In genomic region chr6:41462980-41463930, GRCh38 we compare ENCODE assay signal across 8 cellular contexts.
A peak's percentile ranks its signal among the peaks of the same experiment; 100 is the strongest.
DNase-seq lines count a peak whose midpoint lies in the region; TF ChIP-seq lines count a peak whose summit lies in the region.

No MANE protein-coding gene starts in this region.

- no peak overlapping the region for H3K4ac ChIP-seq in mesenchymal stem cell (ENCODE audit: low read depth in 1 of 2, low read length in 2 of 2)

- TF ChIP-seq CTCF in GM13976 (IDR thresholded peaks at IDR 0.05; ENCODE audit: borderline replicate concordance, control extremely low read depth, extremely low read depth, insufficient read depth, missing control alignments), result peak; percentile 79

- H3K27me3 ChIP-seq in mesenchymal stem cell (ENCODE audit: control insufficient read depth in 1 of 2, insufficient read depth in 1 of 2, low read length in 2 of 2), result peaks cover 40 to 73% of the 10 kb centered on the region in 2 experiments

- no peak overlapping the region for H3K23ac ChIP-seq in mesenchymal stem cell (ENCODE audit: low read length in 2 of 2)

- no peak overlapping the region for H2AK5ac ChIP-seq in mesenchymal stem cell (ENCODE audit: low read length, severe bottlenecking)

- no peak overlapping the region for H2BK5ac ChIP-seq in mesenchymal stem cell (ENCODE audit: low read depth, low read length, poor library complexity, severe bottlenecking)

- H2BK12ac ChIP-seq in mesenchymal stem cell (ENCODE audit: low read length in 2 of 2), result no peak overlapping the region

- no peak overlapping the region for H2BK120ac ChIP-seq in mesenchymal stem cell (ENCODE audit: low read depth, low read length)

- in situ Hi-C loops in ACHN (cut with HindIII; ENCODE audit: low pct_ligation_motif_present, low pct_unique_long_range_greater_than_20kb, low sequenced_read_pairs) (no loop called here), GM13976 (cut with MboI; ENCODE audit: low sequenced_read_pairs, unreplicated experiment) (loop anchor here (5.0 kb wide), 1 partner anchor 129 kb away; no protein-coding TSS in a partner anchor)

- no peak overlapping the region for H3K4me3 ChIP-seq in mesenchymal stem cell (ENCODE audit: insufficient read depth in 1 of 2, low read depth in 1 of 2, low read length in 2 of 2)

- H3K79me1 ChIP-seq in mesenchymal stem cell (replicated peaks; ENCODE audit: low read length, poor library complexity, severe bottlenecking), result no peaks in the 10 kb centered on the region

- H3K36me3 ChIP-seq in mesenchymal stem cell (ENCODE audit: control insufficient read depth in 1 of 2, insufficient read depth in 2 of 2, low read depth in 1 of 2, low read length in 2 of 2), result no peaks in the 10 kb centered on the region

- DNase-seq in ACHN, result peak; percentile 49
- peak; percentile 81 for DNase-seq in GM13976 (ENCODE audit: low spot score)
- DNase-seq in NCI-H82 (lab: John Stamatoyannopoulos, UW), result peak; percentile 80
- peak; percentile 85 for DNase-seq in dermis blood vessel endothelial cell
- DNase-seq in mesenchymal stem cell, result peak; percentile 72
- DNase-seq in NCI-H510A (lab: John Stamatoyannopoulos, UW), result no peak
- DNase-seq in NCI-H2107 (lab: John Stamatoyannopoulos, UW), result no peak
- DNase-seq in GF-D8 (lab: John Stamatoyannopoulos, UW), result no peak

- no peak overlapping the region for H4K91ac ChIP-seq in mesenchymal stem cell (ENCODE audit: low read length)

- H3K9ac ChIP-seq in mesenchymal stem cell (ENCODE audit: low read length), result no peak overlapping the region

- H3K27ac ChIP-seq in mesenchymal stem cell (ENCODE audit: low read length, poor library complexity, severe bottlenecking), result no peak overlapping the region

- WGBS in mesenchymal stem cell, result 60% methylated on average over 13 of the region's 13 CpGs

- no peaks in the 10 kb centered on the region for H3K9me3 ChIP-seq in mesenchymal stem cell (ENCODE audit: control insufficient read depth, low read length)

- H2BK15ac ChIP-seq in mesenchymal stem cell (ENCODE audit: low read depth, poor library complexity, severe bottlenecking), result no peak overlapping the region

- no peak overlapping the region for H3K4me2 ChIP-seq in mesenchymal stem cell (ENCODE audit: low read length, poor library complexity, severe bottlenecking)

- no peak overlapping the region for H3K18ac ChIP-seq in mesenchymal stem cell (ENCODE audit: low read depth in 1 of 2, low read length in 2 of 2)

- no peaks in the 10 kb centered on the region for H3K4me1 ChIP-seq in mesenchymal stem cell (ENCODE audit: control insufficient read depth, insufficient read depth, low read depth, low read length)

- no peak overlapping the region for H4K8ac ChIP-seq in mesenchymal stem cell (ENCODE audit: low read length)

- no peak overlapping the region for H2AFZ ChIP-seq in mesenchymal stem cell (ENCODE audit: low read depth, low read length)

- H3K14ac ChIP-seq in mesenchymal stem cell (ENCODE audit: low read length in 2 of 2), result no peak overlapping the region

Comparison
In these comparisons a context has a peak if more than half of its experiments do, and no peak if none do; other contexts are left out.
1. DNase-seq: peak in ACHN (single experiment), GM13976 (single experiment), NCI-H82 (single experiment), dermis blood vessel endothelial cell (single experiment) and mesenchymal stem cell (single experiment); none in NCI-H510A (single experiment), NCI-H2107 (single experiment) and GF-D8 (single experiment).